ENCODE assay signal across 8 cellular contexts in the genomic region with DNA sequence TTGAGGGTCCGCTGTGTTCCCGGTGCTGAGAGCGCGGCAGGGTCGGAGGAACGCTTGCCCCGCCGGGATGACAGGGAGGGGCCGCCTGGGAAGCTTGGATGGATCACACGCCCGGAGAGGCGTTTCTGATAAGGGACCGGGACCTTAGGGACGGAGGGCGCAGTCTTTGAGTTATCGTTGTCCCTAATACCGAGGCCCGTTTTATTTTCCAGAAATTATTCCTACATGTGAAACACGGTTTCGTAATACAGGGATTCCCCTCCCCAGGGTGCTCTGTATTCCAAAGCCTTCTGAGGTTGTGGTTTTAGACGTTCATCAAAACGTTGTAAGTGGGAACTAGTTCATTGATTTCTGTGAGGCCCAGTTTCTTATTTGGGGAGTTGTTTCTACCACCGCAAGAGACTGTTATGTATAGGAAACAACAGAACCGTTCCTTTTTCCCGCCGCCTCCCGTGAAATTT. TPM values are rescaled to one million over a fixed set of nuclear protein-coding genes. Genes with fewer than 3 reads are reported as not detected.
DNase-seq lines count a peak whose midpoint lies in the region; TF ChIP-seq lines count a peak whose summit lies in the region.

No MANE protein-coding gene starts in this region.

- no peaks in the 10 kb centered on the region for H3K27me3 ChIP-seq in hepatocyte

- H3K79me2 ChIP-seq in hepatocyte: peaks cover 25% of the 10 kb centered on the region

- TF ChIP-seq CTCF in hepatocyte (IDR thresholded peaks at IDR 0.05; ENCODE audit: poor library complexity): no peak

- peak overlapping the region; percentile 88 for H3K27ac ChIP-seq in hepatocyte

- no peaks in the 10 kb centered on the region for H3K9me3 ChIP-seq in hepatocyte (ENCODE audit: low read depth)

- peak overlapping the region; percentile 91 for H3K4me2 ChIP-seq in hepatocyte

- peak; percentile 7 for DNase-seq in activated T-cell treated with anti-CD3 and anti-CD28 coated beads for 48 hours (ENCODE audit: low read depth)
- DNase-seq in activated T-cell treated with anti-CD3 and anti-CD28 coated beads for 4 hours: no peak
- peak; percentile 47 for DNase-seq in M059J (ENCODE audit: low read depth)
- peak; percentile 72 for DNase-seq in amniotic epithelial cell (ENCODE audit: low read depth)
- peak; percentile 39 for DNase-seq in hepatocyte (ENCODE audit: low spot score)
- DNase-seq in skeletal muscle cell (ENCODE audit: low read depth): no peak
- no peak for DNase-seq in midbrain (lab: John Stamatoyannopoulos, UW)
- DNase-seq in AML-193 (lab: John Stamatoyannopoulos, UW): no peak

- WGBS in hepatocyte (ENCODE audit: low lambda C conversion rate, missing lambda C conversion rate): 9% methylated on average over 26 of the region's 27 CpGs

- no peaks in the 10 kb centered on the region for H4K20me1 ChIP-seq in hepatocyte (ENCODE audit: insufficient read depth, poor library complexity, severe bottlenecking)

- peak overlapping the region; percentile 94 for H2AFZ ChIP-seq in hepatocyte

- no peaks in the 10 kb centered on the region for H3K36me3 ChIP-seq in hepatocyte (replicated peaks; ENCODE audit: insufficient read depth, low read depth)

- H3K4me1 ChIP-seq in hepatocyte (ENCODE audit: insufficient read depth): peaks cover 5% of the 10 kb centered on the region

- H3K4me3 ChIP-seq in hepatocyte (peak overlapping the region; percentile 71), skeletal muscle cell (ENCODE audit: low read depth, low read length) (peak overlapping the region; percentile 94)

- H3K9me2 ChIP-seq in hepatocyte (replicated peaks; ENCODE audit: insufficient read depth): no peaks in the 10 kb centered on the region

RNA-seq across cellular contexts. Expression of gene PDCD5, which starts 0.7 kb away (rescaled TPM):
- total RNA-seq in M059J (2014; rRNA removed; shearing (Covaris generic)): 213 and 234 TPM in 2 replicates
- total RNA-seq in hepatocyte: 138 and 149 TPM in 2 replicates
- polyA plus RNA-seq in hepatocyte: 199 and 226 TPM in 2 replicates

Comparison
In these comparisons a context has a peak if more than half of its experiments do, and no peak if none do; other contexts are left out.
1. DNase-seq: peak in activated T-cell treated with anti-CD3 and anti-CD28 coated beads for 48 hours (single experiment), M059J (single experiment), amniotic epithelial cell (single experiment) and hepatocyte (single experiment); none in activated T-cell treated with anti-CD3 and anti-CD28 coated beads for 4 hours (single experiment), skeletal muscle cell (single experiment), midbrain (single experiment) and AML-193 (0 of 2).